In genomic region chr2:238939521-238940403, GRCh38 we compare ENCODE assay signal across 23 cellular contexts.
DNase-seq lines count a peak whose midpoint lies in the region; ATAC-seq, FAIRE-seq and TF ChIP-seq lines count a peak whose summit lies in the region.
"Had no signal": no experiment of that assay in that cellular context is flagged by ENCODE, and none has a peak within 500 bp of the region (broad histone marks: within the 10 kb centered on the region; RNA-seq: fewer than 3 reads in every experiment).

No MANE protein-coding gene starts in this region.

- H3K9me3 ChIP-seq in mesenchymal stem cell (ENCODE audit: control insufficient read depth, low read length) (no peaks in the 10 kb centered on the region), upper lobe of right lung (no peaks in the 10 kb centered on the region)
- H3K9me3 ChIP-seq: MG63, tibial artery had no signal

- no peak overlapping the region for H3K4me3 ChIP-seq in bronchial epithelial cell (ENCODE audit: low read depth, low read length)
- peak overlapping the region in 1 of 2 experiments; percentile 21 for H3K4me3 ChIP-seq in mesenchymal stem cell (ENCODE audit: insufficient read depth in 1 of 2, low read depth in 1 of 2, low read length in 2 of 2)
- H3K4me3 ChIP-seq in upper lobe of right lung, result no peak overlapping the region
- H3K4me3 ChIP-seq: MG63, tibial artery had no signal

- H3K4me3 Mint-ChIP-seq in activated CD4-positive, alpha-beta memory T cell treated with anti-CD3 and anti-CD28 coated beads, Interleukin-2, amount 10 ng/mL, durations not matched to agents 7 days and 5 days, result no peak overlapping the region
- no peak overlapping the region for H3K4me3 Mint-ChIP-seq in activated CD4-positive, alpha-beta memory T cell treated with anti-CD3 and anti-CD28 coated beads for 36 hours
- H3K4me3 Mint-ChIP-seq: activated naive CD8-positive, alpha-beta T cell; CD4-positive, CD25-positive, alpha-beta regulatory T cell; stimulated activated naive CD8-positive, alpha-beta T cell treated with anti-CD3 and anti-CD28 coated beads, Interleukin-15, amount 100 ng/mL, for 72 hours had no signal

- H2BK12ac ChIP-seq in mesenchymal stem cell (ENCODE audit: low read length in 2 of 2), result no peak overlapping the region

- CTCF ChIA-PET in activated CD4-positive, alpha-beta memory T cell treated with anti-CD3 and anti-CD28 coated beads, Interleukin-2, amount 10 ng/mL, durations not matched to agents 7 days and 5 days (lab: Charles Lee), result no interaction called here
- CTCF ChIA-PET in activated CD4-positive, alpha-beta memory T cell treated with anti-CD3 and anti-CD28 coated beads for 36 hours (lab: Charles Lee), result no interaction called here

- H3K4me1 ChIP-seq in mesenchymal stem cell (ENCODE audit: control insufficient read depth, insufficient read depth, low read depth, low read length), result no peaks in the 10 kb centered on the region
- H3K4me1 ChIP-seq in upper lobe of right lung, result no peaks in the 10 kb centered on the region
- H3K4me1 ChIP-seq: tibial artery had no signal

- H3K9me3 Mint-ChIP-seq in activated CD4-positive, alpha-beta memory T cell treated with anti-CD3 and anti-CD28 coated beads, Interleukin-2, amount 10 ng/mL, durations not matched to agents 7 days and 5 days, result no peaks in the 10 kb centered on the region
- H3K9me3 Mint-ChIP-seq in activated CD4-positive, alpha-beta memory T cell treated with anti-CD3 and anti-CD28 coated beads for 36 hours, result no peaks in the 10 kb centered on the region
- H3K9me3 Mint-ChIP-seq: stimulated activated naive CD8-positive, alpha-beta T cell treated with anti-CD3 and anti-CD28 coated beads, Interleukin-15, amount 100 ng/mL, for 72 hours had no signal

- no peak overlapping the region for H2AK5ac ChIP-seq in mesenchymal stem cell (ENCODE audit: low read length, severe bottlenecking)

- peak overlapping the region; percentile 49 for H3K9ac ChIP-seq in mesenchymal stem cell (ENCODE audit: low read length)

- WGBS in mesenchymal stem cell, result 87% methylated on average over 8 of the region's 8 CpGs

- H3K23ac ChIP-seq in mesenchymal stem cell (ENCODE audit: low read length in 2 of 2), result no peak overlapping the region

- ATAC-seq in upper lobe of right lung, result no peak
- ATAC-seq: stimulated activated naive CD8-positive, alpha-beta T cell treated with anti-CD3 and anti-CD28 coated beads, Interleukin-15, amount 100 ng/mL, for 72 hours had no signal

- TF ChIP-seq CTCF in bronchial epithelial cell (IDR thresholded peaks at IDR 0.05; ENCODE audit: insufficient read depth, low read length, severe bottlenecking) (no peak), upper lobe of right lung (IDR thresholded peaks at IDR 0.05) (no peak)

- no peaks in the 10 kb centered on the region for H3K36me3 Mint-ChIP-seq in activated CD4-positive, alpha-beta memory T cell treated with anti-CD3 and anti-CD28 coated beads, Interleukin-2, amount 10 ng/mL, durations not matched to agents 7 days and 5 days (ENCODE audit: low read depth)
- H3K36me3 Mint-ChIP-seq in activated CD4-positive, alpha-beta memory T cell treated with anti-CD3 and anti-CD28 coated beads for 36 hours, result no peaks in the 10 kb centered on the region
- H3K36me3 Mint-ChIP-seq: activated naive CD8-positive, alpha-beta T cell; CD4-positive, CD25-positive, alpha-beta regulatory T cell had no signal

- H3K14ac ChIP-seq in mesenchymal stem cell (ENCODE audit: low read length in 2 of 2), result peak overlapping the region in 1 of 2 experiments; percentile 8

- peak; percentile 1 for DNase-seq in activated CD4-positive, alpha-beta memory T cell treated with anti-CD3 and anti-CD28 coated beads, Interleukin-2, amount 10 ng/mL, durations not matched to agents 7 days and 5 days
- DNase-seq in activated CD4-positive, alpha-beta memory T cell treated with anti-CD3 and anti-CD28 coated beads for 36 hours, result no peak
- no peak for DNase-seq in bronchial epithelial cell (ENCODE audit: low read depth)
- DNase-seq in mesenchymal stem cell, result no peak
- peak; percentile 23 for DNase-seq in upper lobe of right lung
- no peak for DNase-seq in activated CD4-positive, alpha-beta T cell treated with anti-CD3 and anti-CD28 coated beads, Interleukin-2, amount 50 U/mL, for 4 hours
- DNase-seq in A172 (ENCODE audit: low spot score), result no peak
- no peak for DNase-seq in activated CD4-positive, CD25-positive, alpha-beta regulatory T cell treated with anti-CD3 and anti-CD28 coated beads, Interleukin-2, amount 50 U/mL, for 72 hours
- DNase-seq: activated CD4-positive, alpha-beta T cell treated with anti-CD3 and anti-CD28 coated beads, Interleukin-2, amount 50 U/mL, for 1 hour; activated effector memory CD4-positive, alpha-beta T cell treated with Interleukin-2 at 50 U/mL for 16 hours; CD4-positive, CD25-positive, alpha-beta regulatory T cell; KG1; kidney glomerular epithelial cell; NCI-H1105 treated with DMSO at 0.1 percent for 48 hours; NCI-H1930; NCI-H524 treated with DMSO at 0.1 percent for 48 hours; SHP77 treated with DMSO at 0.1 percent for 48 hours; stimulated activated naive CD8-positive, alpha-beta T cell treated with anti-CD3 and anti-CD28 coated beads, Interleukin-15, amount 100 ng/mL, for 72 hours; T-helper 9 cell had no signal

- no peak overlapping the region for H2AFZ ChIP-seq in mesenchymal stem cell (ENCODE audit: low read depth, low read length)

- no peak overlapping the region for H3K4ac ChIP-seq in mesenchymal stem cell (ENCODE audit: low read depth in 1 of 2, low read length in 2 of 2)

- no peak overlapping the region for H3K27ac Mint-ChIP-seq in activated CD4-positive, alpha-beta memory T cell treated with anti-CD3 and anti-CD28 coated beads, Interleukin-2, amount 10 ng/mL, durations not matched to agents 7 days and 5 days
- no peak overlapping the region for H3K27ac Mint-ChIP-seq in activated CD4-positive, alpha-beta memory T cell treated with anti-CD3 and anti-CD28 coated beads for 36 hours
- H3K27ac Mint-ChIP-seq: activated naive CD8-positive, alpha-beta T cell; CD4-positive, CD25-positive, alpha-beta regulatory T cell; stimulated activated naive CD8-positive, alpha-beta T cell treated with anti-CD3 and anti-CD28 coated beads, Interleukin-15, amount 100 ng/mL, for 72 hours had no signal

- no peaks in the 10 kb centered on the region for H3K27me3 Mint-ChIP-seq in activated CD4-positive, alpha-beta memory T cell treated with anti-CD3 and anti-CD28 coated beads, Interleukin-2, amount 10 ng/mL, durations not matched to agents 7 days and 5 days
- no peaks in the 10 kb centered on the region for H3K27me3 Mint-ChIP-seq in activated CD4-positive, alpha-beta memory T cell treated with anti-CD3 and anti-CD28 coated beads for 36 hours
- H3K27me3 Mint-ChIP-seq: stimulated activated naive CD8-positive, alpha-beta T cell treated with anti-CD3 and anti-CD28 coated beads, Interleukin-15, amount 100 ng/mL, for 72 hours had no signal

- no peak overlapping the region for H4K8ac ChIP-seq in mesenchymal stem cell (ENCODE audit: low read length)

- FAIRE-seq in bronchial epithelial cell (lab: Jason Lieb, UNC), result peak; percentile 23

- H3K27me3 ChIP-seq in bronchial epithelial cell (ENCODE audit: control insufficient read depth, insufficient read depth, low read length) (no peaks in the 10 kb centered on the region), mesenchymal stem cell (ENCODE audit: control insufficient read depth in 1 of 2, insufficient read depth in 1 of 2, low read length in 2 of 2) (peaks cover 0 to 18% of the 10 kb centered on the region in 2 experiments), upper lobe of right lung (no peaks in the 10 kb centered on the region)
- H3K27me3 ChIP-seq: MG63 had no signal

- H2BK120ac ChIP-seq in mesenchymal stem cell (ENCODE audit: low read depth, low read length), result no peak overlapping the region

- H3K79me1 ChIP-seq in mesenchymal stem cell (replicated peaks; ENCODE audit: low read length, poor library complexity, severe bottlenecking), result no peaks in the 10 kb centered on the region

- H4K91ac ChIP-seq in mesenchymal stem cell (ENCODE audit: low read length), result no peak overlapping the region

- no peak overlapping the region for H3K18ac ChIP-seq in mesenchymal stem cell (ENCODE audit: low read depth in 1 of 2, low read length in 2 of 2)

- POLR2A ChIA-PET in activated CD4-positive, alpha-beta memory T cell treated with anti-CD3 and anti-CD28 coated beads, Interleukin-2, amount 10 ng/mL, durations not matched to agents 7 days and 5 days (lab: Charles Lee), result no interaction called here
- POLR2A ChIA-PET in activated CD4-positive, alpha-beta memory T cell treated with anti-CD3 and anti-CD28 coated beads for 36 hours (lab: Charles Lee), result no interaction called here

- no peak overlapping the region for H3K4me2 ChIP-seq in mesenchymal stem cell (ENCODE audit: low read length, poor library complexity, severe bottlenecking)

- intact Hi-C loops in activated CD4-positive, alpha-beta memory T cell treated with anti-CD3 and anti-CD28 coated beads for 36 hours (cut with micrococcal nuclease), result no loop called here
- intact Hi-C loops in upper lobe of right lung (cut with DNase I), result no loop called here

- H3K4me1 Mint-ChIP-seq in activated CD4-positive, alpha-beta memory T cell treated with anti-CD3 and anti-CD28 coated beads, Interleukin-2, amount 10 ng/mL, durations not matched to agents 7 days and 5 days, result no peaks in the 10 kb centered on the region
- no peaks in the 10 kb centered on the region for H3K4me1 Mint-ChIP-seq in activated CD4-positive, alpha-beta memory T cell treated with anti-CD3 and anti-CD28 coated beads for 36 hours (ENCODE audit: low read depth)
- H3K4me1 Mint-ChIP-seq: CD4-positive, CD25-positive, alpha-beta regulatory T cell; stimulated activated naive CD8-positive, alpha-beta T cell treated with anti-CD3 and anti-CD28 coated beads, Interleukin-15, amount 100 ng/mL, for 72 hours had no signal

- H3K27ac ChIP-seq in mesenchymal stem cell (ENCODE audit: low read length, poor library complexity, severe bottlenecking), result no peak overlapping the region
- H3K27ac ChIP-seq in upper lobe of right lung, result no peak overlapping the region
- H3K27ac ChIP-seq: 22Rv1, tibial artery had no signal

- no peak overlapping the region for H2BK5ac ChIP-seq in mesenchymal stem cell (ENCODE audit: low read depth, low read length, poor library complexity, severe bottlenecking)

- H3K36me3 ChIP-seq in bronchial epithelial cell (ENCODE audit: control insufficient read depth, insufficient read depth, low read length) (no peaks in the 10 kb centered on the region), mesenchymal stem cell (ENCODE audit: control insufficient read depth in 1 of 2, insufficient read depth in 2 of 2, low read depth in 1 of 2, low read length in 2 of 2) (no peaks in the 10 kb centered on the region), upper lobe of right lung (no peaks in the 10 kb centered on the region)
- H3K36me3 ChIP-seq: MG63, tibial artery had no signal

- no peak overlapping the region for H2BK15ac ChIP-seq in mesenchymal stem cell (ENCODE audit: low read depth, poor library complexity, severe bottlenecking)

Comparison
In these comparisons a context has a peak if more than half of its experiments do, and no peak if none do; other contexts are left out.
1. DNase-seq: peak in activated CD4-positive, alpha-beta memory T cell treated with anti-CD3 and anti-CD28 coated beads, Interleukin-2, amount 10 ng/mL, durations not matched to agents 7 days and 5 days (single experiment) and upper lobe of right lung (single experiment); none in activated CD4-positive, alpha-beta memory T cell treated with anti-CD3 and anti-CD28 coated beads for 36 hours (single experiment), bronchial epithelial cell (single experiment), mesenchymal stem cell (single experiment), activated CD4-positive, alpha-beta T cell treated with anti-CD3 and anti-CD28 coated beads, Interleukin-2, amount 50 U/mL, for 4 hours (0 of 2), A172 (single experiment) and activated CD4-positive, CD25-positive, alpha-beta regulatory T cell treated with anti-CD3 and anti-CD28 coated beads, Interleukin-2, amount 50 U/mL, for 72 hours (single experiment).